ENCODE assay signal across 2 cellular contexts in the genomic region with DNA sequence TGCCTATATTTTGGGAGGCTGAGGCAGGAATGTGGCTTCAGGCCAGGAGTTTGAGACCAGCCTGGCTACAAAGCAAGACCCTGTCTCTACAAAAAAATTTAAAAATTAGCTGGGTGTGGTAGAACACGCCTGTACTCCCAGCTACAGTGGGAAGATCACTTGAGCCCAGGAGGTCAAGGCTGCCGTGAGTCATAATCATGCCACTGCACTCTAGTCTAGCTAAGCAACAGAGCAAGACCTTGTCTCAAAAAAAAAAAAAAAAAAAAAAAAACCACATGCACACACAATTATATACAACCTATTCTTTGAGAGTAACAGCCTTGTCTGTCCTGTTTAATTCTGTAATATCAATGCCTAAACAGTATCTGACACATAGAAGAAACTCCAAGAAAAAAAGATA.
TF ChIP-seq lines count a peak whose summit lies in the region.

No MANE protein-coding gene starts in this region.

TF ChIP-seq in IMR-90, 13 proteins besides CTCF, POLR2A, EP300 and RAD21:
- TF ChIP-seq MAZ (IDR thresholded peaks at IDR 0.05; ENCODE audit: borderline replicate concordance, low read depth, low read length), result no peak
- no peak for TF ChIP-seq FOS (IDR thresholded peaks at IDR 0.05; ENCODE audit: low read depth, low read length)
- no peak for TF ChIP-seq SMC3 (IDR thresholded peaks at IDR 0.05; ENCODE audit: low read depth, low read length)
- no peak for TF ChIP-seq NFE2L2 (IDR thresholded peaks at IDR 0.05; ENCODE audit: low read depth, low read length)
- TF ChIP-seq, protein P1, sequence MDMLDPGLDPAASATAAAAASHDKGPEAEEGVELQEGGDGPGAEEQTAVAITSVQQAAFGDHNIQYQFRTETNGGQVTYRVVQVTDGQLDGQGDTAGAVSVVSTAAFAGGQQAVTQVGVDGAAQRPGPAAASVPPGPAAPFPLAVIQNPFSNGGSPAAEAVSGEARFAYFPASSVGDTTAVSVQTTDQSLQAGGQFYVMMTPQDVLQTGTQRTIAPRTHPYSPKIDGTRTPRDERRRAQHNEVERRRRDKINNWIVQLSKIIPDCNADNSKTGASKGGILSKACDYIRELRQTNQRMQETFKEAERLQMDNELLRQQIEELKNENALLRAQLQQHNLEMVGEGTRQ (IDR thresholded peaks at IDR 0.05; ENCODE audit: low read depth, low read length), result no peak
- no peak for TF ChIP-seq BHLHE40 (IDR thresholded peaks at IDR 0.05; ENCODE audit: low read depth, low read length)
- no peak for TF ChIP-seq CEBPB (IDR thresholded peaks at IDR 0.05; ENCODE audit: low read depth, low read length)
- no peak for TF ChIP-seq RCOR1 (IDR thresholded peaks at IDR 0.05; ENCODE audit: insufficient replicate concordance, low read length)
- TF ChIP-seq, protein P2, sequence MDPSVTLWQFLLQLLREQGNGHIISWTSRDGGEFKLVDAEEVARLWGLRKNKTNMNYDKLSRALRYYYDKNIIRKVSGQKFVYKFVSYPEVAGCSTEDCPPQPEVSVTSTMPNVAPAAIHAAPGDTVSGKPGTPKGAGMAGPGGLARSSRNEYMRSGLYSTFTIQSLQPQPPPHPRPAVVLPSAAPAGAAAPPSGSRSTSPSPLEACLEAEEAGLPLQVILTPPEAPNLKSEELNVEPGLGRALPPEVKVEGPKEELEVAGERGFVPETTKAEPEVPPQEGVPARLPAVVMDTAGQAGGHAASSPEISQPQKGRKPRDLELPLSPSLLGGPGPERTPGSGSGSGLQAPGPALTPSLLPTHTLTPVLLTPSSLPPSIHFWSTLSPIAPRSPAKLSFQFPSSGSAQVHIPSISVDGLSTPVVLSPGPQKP (IDR thresholded peaks at IDR 0.05; ENCODE audit: borderline replicate concordance, low read depth, low read length), result no peak
- TF ChIP-seq MAFK (IDR thresholded peaks at IDR 0.05; ENCODE audit: low read depth, low read length), result no peak
- TF ChIP-seq RFX5 (IDR thresholded peaks at IDR 0.05; ENCODE audit: low read depth, low read length), result no peak
- no peak for TF ChIP-seq CHD1 (IDR thresholded peaks at IDR 0.05; ENCODE audit: low read depth, low read length)
- no peak for TF ChIP-seq MXI1 (IDR thresholded peaks at IDR 0.05; ENCODE audit: borderline replicate concordance, low read depth, low read length)

TF ChIP-seq in SK-N-SH, 30 proteins besides CTCF, POLR2A, EP300 and RAD21:
- no peak for TF ChIP-seq MXI1 (IDR thresholded peaks at IDR 0.05; ENCODE audit: low read depth, low read length)
- no peak for TF ChIP-seq TCF12 (IDR thresholded peaks at IDR 0.05)
- TF ChIP-seq YY1 (IDR thresholded peaks at IDR 0.05; ENCODE audit: low read depth), result no peak
- TF ChIP-seq NFIC (IDR thresholded peaks at IDR 0.05; ENCODE audit: borderline replicate concordance), result no peak
